ENCODE assay signal across 9 cellular contexts in the genomic region with DNA sequence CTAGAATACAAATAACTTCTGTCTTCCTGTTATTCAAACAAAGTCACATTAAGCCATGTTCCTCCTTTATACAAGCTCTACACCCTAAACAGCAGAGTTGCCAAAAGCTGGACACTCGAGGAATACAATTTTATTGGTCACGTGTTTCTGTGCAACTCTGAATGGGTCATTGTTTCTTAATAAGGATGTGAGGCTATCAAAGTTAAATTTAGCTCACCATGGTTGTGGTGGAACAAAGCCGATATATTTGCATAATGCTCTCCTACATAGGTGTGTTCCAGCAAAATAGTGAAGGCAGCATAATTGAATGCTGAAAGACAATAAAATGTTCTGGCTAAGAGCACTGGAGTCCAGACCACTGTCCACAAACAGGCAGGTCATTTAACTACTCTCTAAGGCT. TPM values are rescaled to one million over a fixed set of nuclear protein-coding genes. Genes with fewer than 3 reads are reported as not detected.
DNase-seq lines count a peak whose midpoint lies in the region; ATAC-seq and TF ChIP-seq lines count a peak whose summit lies in the region.
"Had no signal": no experiment of that assay in that cellular context is flagged by ENCODE, and none has a peak within 500 bp of the region (broad histone marks: within the 10 kb centered on the region; RNA-seq: fewer than 3 reads in every experiment).

No MANE protein-coding gene starts in this region.

- H3K36me3 ChIP-seq in PC-9 (ENCODE audit: low read depth): no peaks in the 10 kb centered on the region
- H3K36me3 ChIP-seq: breast epithelium had no signal

- no TSS peak for BruUV-seq in PC-9 (replicated peaks; lab: Mats Ljungman, UMichigan)

- ATAC-seq in HG02970 (IDR thresholded peaks at IDR 0.05; ENCODE audit: low FRiP score, unreplicated experiment): peak; percentile 49
- no peak for ATAC-seq in CD4-positive, alpha-beta T cell (ENCODE audit: poor library complexity)

- H3K9me3 ChIP-seq in PC-9 (ENCODE audit: insufficient read depth, low read depth): 0 out of 2 replicates have a peak, but pooled peaks cover 4% of the 10 kb centered on the region
- no peaks in the 10 kb centered on the region for H3K9me3 ChIP-seq in CD4-positive, alpha-beta T cell (ENCODE audit: control insufficient read depth, low read length)
- H3K9me3 ChIP-seq: breast epithelium had no signal

- POLR2A ChIA-PET in PC-9 (lab: Charles Lee; ENCODE audit: unreplicated experiment): interaction anchor here (0.7 kb wide), 1 partner anchor 20 kb away, joined by 8 read pairs; no protein-coding TSS in a partner anchor
- POLR2A ChIA-PET in CD4-positive, alpha-beta T cell (lab: Charles Lee): no interaction called here

- no peak overlapping the region for H2AFZ ChIP-seq in PC-9

- intact Hi-C loops in PC-9 (cut with micrococcal nuclease; ENCODE audit: unreplicated experiment): no loop called here
- intact Hi-C loops in CD4-positive, alpha-beta T cell (cut with DNase I, micrococcal nuclease): no loop called here

- CTCF ChIA-PET in PC-9 (lab: Charles Lee): no interaction called here
- CTCF ChIA-PET in CD4-positive, alpha-beta T cell (lab: Charles Lee): no interaction called here

- no peak overlapping the region for H3K4me3 ChIP-seq in PC-9
- H3K4me3 ChIP-seq: breast epithelium had no signal

- no peaks in the 10 kb centered on the region for H3K79me2 ChIP-seq in PC-9 (ENCODE audit: low read depth)

- H3K4me2 ChIP-seq in PC-9: no peak overlapping the region

- no peaks in the 10 kb centered on the region for H3K4me1 ChIP-seq in PC-9 (replicated peaks; ENCODE audit: insufficient read depth)
- H3K4me1 ChIP-seq: breast epithelium had no signal

- H3K9me3 Mint-ChIP-seq in CD4-positive, alpha-beta T cell: no peaks in the 10 kb centered on the region

- TF ChIP-seq CTCF in PC-9 (conservative IDR thresholded peaks at IDR 0.05): no peak
- TF ChIP-seq CTCF in CD4-positive, alpha-beta T cell (IDR thresholded peaks at IDR 0.05): no peak

- no peaks in the 10 kb centered on the region for H3K36me3 Mint-ChIP-seq in CD4-positive, alpha-beta T cell (ENCODE audit: low read depth)

- 0 out of 2 replicates have a peak, but pooled peaks cover 6% of the 10 kb centered on the region for H3K9me2 ChIP-seq in PC-9 (ENCODE audit: insufficient read depth)

- H3K27ac Mint-ChIP-seq in CD4-positive, alpha-beta T cell: no peak overlapping the region

- H3K27ac ChIP-seq in PC-9: no peak overlapping the region
- no peak overlapping the region for H3K27ac ChIP-seq in CD4-positive, alpha-beta T cell (ENCODE audit: low read depth, low read length)

- no peaks in the 10 kb centered on the region for H3K27me3 Mint-ChIP-seq in CD4-positive, alpha-beta T cell

- H4K20me1 ChIP-seq in PC-9 (ENCODE audit: insufficient read depth): no peaks in the 10 kb centered on the region

- H3K4me1 Mint-ChIP-seq in CD4-positive, alpha-beta T cell (ENCODE audit: low read depth): no peaks in the 10 kb centered on the region

- H3K27me3 ChIP-seq in PC-9 (ENCODE audit: insufficient read depth, low read depth): no peaks in the 10 kb centered on the region
- no peaks in the 10 kb centered on the region for H3K27me3 ChIP-seq in CD4-positive, alpha-beta T cell (ENCODE audit: control insufficient read depth, insufficient read depth, low read length)
- H3K27me3 ChIP-seq: breast epithelium had no signal

- DNase-seq in NCI-H345 (lab: John Stamatoyannopoulos, UW) (peak; percentile 64), NCI-H345 treated with DMSO at 0.1 percent for 48 hours (lab: John Stamatoyannopoulos, UW; ENCODE audit: unreplicated experiment) (no peak), NCI-H526 (lab: John Stamatoyannopoulos, UW) (peak; percentile 94 to 96), superior temporal gyrus (ENCODE audit: extremely low spot score) (peak; percentile 23), HPDE6-E6E7 (ENCODE audit: extremely low spot score) (no peak), PC-9 (no peak)
- DNase-seq in CD4-positive, alpha-beta T cell: no peak

- no peaks in the 10 kb centered on the region for H3F3A ChIP-seq in PC-9 (ENCODE audit: insufficient read depth, low read depth)

- H3K4me3 Mint-ChIP-seq in CD4-positive, alpha-beta T cell: no peak overlapping the region

RNA-seq across cellular contexts. Expression of a gene that starts 36.9 kb away (rescaled TPM):
- total RNA-seq in PC-9 (2021): 48.8 and 55.5 TPM in 2 replicates
- 10 to 100 TPM; 29.4 to 31.3 TPM for total RNA-seq in CD4-positive, alpha-beta T cell

Comparison
In these comparisons a context has a peak if more than half of its experiments do, and no peak if none do; other contexts are left out.
1. DNase-seq: peak in NCI-H345 (single experiment), NCI-H526 (2 of 2) and superior temporal gyrus (single experiment); none in NCI-H345 treated with DMSO at 0.1 percent for 48 hours (single experiment), HPDE6-E6E7 (single experiment), PC-9 (0 of 2) and CD4-positive, alpha-beta T cell (0 of 10).